In the genomic region with DNA sequence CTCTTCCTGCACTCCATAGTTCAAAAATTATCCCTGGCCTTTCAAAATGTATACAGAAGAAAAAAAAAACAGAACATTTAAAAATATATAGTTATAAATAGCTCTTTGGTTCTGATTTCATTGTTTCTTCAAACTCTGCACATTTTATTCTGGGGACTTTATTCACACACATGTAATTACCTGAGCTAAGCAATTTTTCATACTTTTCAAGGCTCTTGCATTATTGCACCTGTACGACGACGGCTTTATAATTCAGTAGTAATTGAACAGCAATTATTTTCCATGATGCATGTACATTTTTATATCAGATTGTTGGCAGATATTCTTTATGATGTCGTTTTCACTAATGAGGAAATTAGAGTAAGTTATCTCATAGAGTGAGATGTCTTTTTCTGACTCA, we compare ENCODE assay signal across 9 cellular contexts. TPM values are rescaled to one million over a fixed set of nuclear protein-coding genes. Genes with fewer than 3 reads are reported as not detected.
"Had no signal": no experiment of that assay in that cellular context is flagged by ENCODE, and none has a peak within 500 bp of the region (broad histone marks: within the 10 kb centered on the region; RNA-seq: fewer than 3 reads in every experiment).

No MANE protein-coding gene starts in this region.

- ATAC-seq: GM12878 had no signal

- DNase-seq: GDM1, GF-D8 had no signal

- FAIRE-seq: G401.6, GM12878, GM12891, GM12892, GM18507, GM19239 had no signal

- H3K4me3 ChIP-seq: GM12878 had no signal

RNA-seq across cellular contexts. Expression of gene SLC15A5, which starts 13.5 kb away (rescaled TPM):
- total RNA-seq: G401, GM12878 had no signal
- polyA plus RNA-seq: GM12878 had no signal

RNA-seq across cellular contexts. Expression of gene MGST1, which starts 56.4 kb away (rescaled TPM):
- total RNA-seq: G401 had no signal
